Comparison of ENCODE assay signal across 7 cellular contexts in genomic region chr2:224444783-224445182, GRCh38. TPM values are rescaled to one million over a fixed set of nuclear protein-coding genes. Genes with fewer than 3 reads are reported as not detected.
"Had no signal": no experiment of that assay in that cellular context is flagged by ENCODE, and none has a peak within 500 bp of the region (broad histone marks: within the 10 kb centered on the region; RNA-seq: fewer than 3 reads in every experiment).

No MANE protein-coding gene starts in this region.

- FAIRE-seq: G401.6, GM12878, GM12891, GM12892, GM18507, GM19239 had no signal

- DNase-seq: GDM1 had no signal

- ATAC-seq: GM12878 had no signal

- H3K4me3 ChIP-seq: GM12878 had no signal

RNA-seq across cellular contexts. Expression of gene FAM124B, which starts 42.9 kb away (rescaled TPM):
- polyA plus RNA-seq: GM12878 had no signal
